Comparison of ENCODE assay signal across 18 cellular contexts in the genomic region with DNA sequence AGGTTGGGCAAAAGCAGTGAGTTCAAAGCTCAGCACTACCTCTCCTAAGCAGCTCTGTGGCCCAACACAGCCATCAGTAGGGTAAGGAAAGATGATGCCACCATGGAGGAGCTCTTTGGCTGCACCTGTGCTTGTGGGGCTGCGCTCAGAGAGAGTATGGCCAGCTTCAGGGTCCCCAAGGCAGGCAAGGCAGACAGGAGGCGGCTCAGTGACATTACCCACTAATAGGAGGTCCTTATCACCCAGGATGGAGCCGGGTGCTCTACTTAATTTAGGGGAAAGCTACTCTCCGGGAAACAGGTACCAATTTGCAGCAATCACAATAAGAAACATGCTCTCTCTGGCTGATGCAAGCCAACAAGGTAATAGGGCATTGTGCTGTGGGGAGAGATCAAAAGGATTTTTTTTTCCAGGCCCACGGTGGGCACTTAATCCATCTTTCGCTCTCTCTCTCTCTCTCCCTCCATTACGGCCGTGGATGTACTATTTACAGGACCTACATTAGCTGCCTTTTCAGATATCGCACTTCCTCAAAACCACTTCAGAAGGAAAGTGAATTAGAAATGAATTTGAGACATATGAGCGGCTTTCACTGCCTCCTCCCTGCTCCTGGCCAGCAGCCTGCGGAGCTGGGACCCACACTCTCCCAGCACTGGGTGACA.
"Had no signal": no experiment of that assay in that cellular context is flagged by ENCODE, and none has a peak within 500 bp of the region (broad histone marks: within the 10 kb centered on the region; RNA-seq: fewer than 3 reads in every experiment).

No MANE protein-coding gene starts in this region.

- H3K36me3 ChIP-seq: brain microvascular endothelial cell, esophagus muscularis mucosa, tibial artery had no signal

- H3K4me3 Mint-ChIP-seq: activated CD4-positive, alpha-beta memory T cell treated with anti-CD3 and anti-CD28 coated beads for 36 hours; activated CD4-positive, alpha-beta T cell treated with anti-CD3 and anti-CD28 coated beads for 36 hours; immature natural killer cell; natural killer cell treated with Interleukin-12 subunit alpha and Interleukin-12 subunit beta and Interleukin-15 and Interleukin-18, amount 100 ng/mL, for 72 hours; WTC11 had no signal

- DNase-seq: activated CD4-positive, alpha-beta memory T cell treated with anti-CD3 and anti-CD28 coated beads for 36 hours; activated CD4-positive, alpha-beta T cell treated with anti-CD3 and anti-CD28 coated beads for 36 hours; activated naive CD4-positive, alpha-beta T cell treated with anti-CD3 and anti-CD28 coated beads, Interleukin-2, amount 50 U/mL, for 16 hours; aorta; brain microvascular endothelial cell; cortex of kidney; immature natural killer cell; stimulated activated CD4-positive, alpha-beta T cell treated with anti-CD3 and anti-CD28 coated beads, Interleukin-12 subunit alpha, Interleukin-12 subunit beta, amount 100 ng/mL, for 4 hours; stimulated activated CD4-positive, alpha-beta T cell treated with anti-CD3 and anti-CD28 coated beads, Interleukin-1b, Interleukin-23, amount 100 ng/mL, for 48 hours; stimulated activated CD8-positive, alpha-beta memory T cell treated with anti-CD3 and anti-CD28 coated beads, Interleukin-4, amount 100 ng/mL, for 48 hours; stimulated activated naive CD4-positive, alpha-beta T cell; SW 1271; tibial artery had no signal

- H3K9me3 Mint-ChIP-seq: activated CD4-positive, alpha-beta memory T cell treated with anti-CD3 and anti-CD28 coated beads for 36 hours; activated T-helper 2 cell treated with anti-CD3 and anti-CD28 coated beads, Interferon-gamma antibody, Interleukin-2, Interleukin-4, amounts not matched to agents 10 μg/mL and 5 μg/mL and 100 μg/mL, durations not matched to agents 14 hours and 24 hours and 36 hours; natural killer cell treated with Interleukin-12 subunit alpha and Interleukin-12 subunit beta and Interleukin-15 and Interleukin-18, amount 100 ng/mL, for 72 hours; WTC11 had no signal

- H3K27ac Mint-ChIP-seq: activated CD4-positive, alpha-beta memory T cell treated with anti-CD3 and anti-CD28 coated beads for 36 hours; activated CD4-positive, alpha-beta T cell treated with anti-CD3 and anti-CD28 coated beads for 36 hours; activated T-helper 2 cell treated with anti-CD3 and anti-CD28 coated beads, Interferon-gamma antibody, Interleukin-2, Interleukin-4, amounts not matched to agents 10 μg/mL and 5 μg/mL and 100 μg/mL, durations not matched to agents 14 hours and 24 hours and 36 hours; immature natural killer cell; natural killer cell treated with Interleukin-12 subunit alpha and Interleukin-12 subunit beta and Interleukin-15 and Interleukin-18, amount 100 ng/mL, for 72 hours; progenitor cell of endocrine pancreas; WTC11 had no signal

- H3K4me3 ChIP-seq: esophagus muscularis mucosa, tibial artery had no signal

- ATAC-seq: activated CD4-positive, alpha-beta T cell treated with anti-CD3 and anti-CD28 coated beads for 36 hours; natural killer cell treated with Interleukin-12 subunit alpha and Interleukin-12 subunit beta and Interleukin-15 and Interleukin-18, amount 100 ng/mL, for 72 hours; WTC11 had no signal

- H3K36me3 Mint-ChIP-seq: activated CD4-positive, alpha-beta memory T cell treated with anti-CD3 and anti-CD28 coated beads for 36 hours; immature natural killer cell; natural killer cell treated with Interleukin-12 subunit alpha and Interleukin-12 subunit beta and Interleukin-15 and Interleukin-18, amount 100 ng/mL, for 72 hours; WTC11 had no signal

- H3K27ac ChIP-seq: brain microvascular endothelial cell, esophagus muscularis mucosa had no signal

- H3K4me1 Mint-ChIP-seq: activated CD4-positive, alpha-beta T cell treated with anti-CD3 and anti-CD28 coated beads for 36 hours; immature natural killer cell; WTC11 had no signal

- H3K27me3 Mint-ChIP-seq: activated CD4-positive, alpha-beta memory T cell treated with anti-CD3 and anti-CD28 coated beads for 36 hours; activated CD4-positive, alpha-beta T cell treated with anti-CD3 and anti-CD28 coated beads for 36 hours; natural killer cell treated with Interleukin-12 subunit alpha and Interleukin-12 subunit beta and Interleukin-15 and Interleukin-18, amount 100 ng/mL, for 72 hours had no signal

- H3K9me3 ChIP-seq: esophagus muscularis mucosa, tibial artery had no signal

- H3K27me3 ChIP-seq: brain microvascular endothelial cell, tibial artery had no signal
